Comparison of ENCODE assay signal across 8 cellular contexts in the genomic region with DNA sequence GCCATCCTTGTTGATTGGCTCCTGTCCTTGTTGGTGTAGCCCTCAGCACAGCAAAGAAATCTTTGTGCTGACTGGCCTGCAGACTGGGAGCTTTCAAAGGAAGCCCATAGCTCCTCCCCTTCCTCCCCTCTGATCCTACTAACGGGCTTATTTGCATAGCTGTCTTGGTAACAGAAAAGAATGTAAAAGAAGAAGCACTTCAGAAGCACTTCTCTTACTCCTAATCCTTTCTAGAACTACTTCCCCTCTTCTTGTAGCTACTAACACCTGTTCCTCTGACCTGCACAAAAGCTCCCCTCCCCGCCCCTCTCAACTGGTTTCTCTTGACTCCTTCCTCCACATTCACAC. TPM values are rescaled to one million over a fixed set of nuclear protein-coding genes. Genes with fewer than 3 reads are reported as not detected.
DNase-seq lines count a peak whose midpoint lies in the region; ATAC-seq and TF ChIP-seq lines count a peak whose summit lies in the region.

No MANE protein-coding gene starts in this region.

- H3K27ac Mint-ChIP-seq in activated T-cell treated with anti-CD3 and anti-CD28 coated beads, Interleukin-2, amount 50 U/mL, for 72 hours: peak overlapping the region; percentile 86
- H3K27ac Mint-ChIP-seq in central memory CD8-positive, alpha-beta T cell (ENCODE audit: low read depth): peak overlapping the region; percentile 80
- peak overlapping the region; percentile 58 for H3K27ac Mint-ChIP-seq in osteocyte (ENCODE audit: unreplicated experiment)

- peaks cover 17% of the 10 kb centered on the region for H3K4me1 Mint-ChIP-seq in activated T-cell treated with anti-CD3 and anti-CD28 coated beads, Interleukin-2, amount 50 U/mL, for 72 hours (ENCODE audit: low read depth)
- H3K4me1 Mint-ChIP-seq in central memory CD8-positive, alpha-beta T cell: peaks cover 12% of the 10 kb centered on the region
- peaks cover 27% of the 10 kb centered on the region for H3K4me1 Mint-ChIP-seq in osteocyte (ENCODE audit: unreplicated experiment)

- ATAC-seq in activated T-cell treated with anti-CD3 and anti-CD28 coated beads, Interleukin-2, amount 50 U/mL, for 72 hours (replicated peaks in 1 of 2): peak; percentile 66 to 89
- ATAC-seq in HG02759 (IDR thresholded peaks at IDR 0.05; ENCODE audit: unreplicated experiment): peak; percentile 96
- ATAC-seq in central memory CD8-positive, alpha-beta T cell (replicated peaks; ENCODE audit: extremely low read depth, poor library complexity, severe bottlenecking): peak; percentile 56

- no peak for DNase-seq in activated T-cell treated with anti-CD3 and anti-CD28 coated beads, Interleukin-2, amount 50 U/mL, for 72 hours
- no peak for DNase-seq in activated T-cell treated with anti-CD3 and anti-CD28 coated beads, Interleukin-2, amount 50 U/mL, for 1 hour
- DNase-seq in NCI-H2107 (lab: John Stamatoyannopoulos, UW) (peak; percentile 43), osteocyte (ENCODE audit: extremely low spot score, unreplicated experiment) (no peak), NCI-H146 treated with DMSO at 0.1 percent for 48 hours (lab: John Stamatoyannopoulos, UW; ENCODE audit: unreplicated experiment) (no peak)
- no peak for DNase-seq in central memory CD8-positive, alpha-beta T cell (ENCODE audit: low spot score in 2 of 2)
- no peak for DNase-seq in stimulated activated CD4-positive, alpha-beta T cell treated with anti-CD3 and anti-CD28 coated beads, Interleukin-1b, Interleukin-23, amount 100 ng/mL, for 48 hours

- H3K27me3 Mint-ChIP-seq in activated T-cell treated with anti-CD3 and anti-CD28 coated beads, Interleukin-2, amount 50 U/mL, for 72 hours (ENCODE audit: low read depth): no peaks in the 10 kb centered on the region
- no peaks in the 10 kb centered on the region for H3K27me3 Mint-ChIP-seq in central memory CD8-positive, alpha-beta T cell
- H3K27me3 Mint-ChIP-seq in osteocyte (ENCODE audit: unreplicated experiment): no peaks in the 10 kb centered on the region

- peaks cover 0 to 1% of the 10 kb centered on the region in 2 donors for H3K9me3 Mint-ChIP-seq in activated T-cell treated with anti-CD3 and anti-CD28 coated beads, Interleukin-2, amount 50 U/mL, for 72 hours
- no peaks in the 10 kb centered on the region for H3K9me3 Mint-ChIP-seq in central memory CD8-positive, alpha-beta T cell
- H3K9me3 Mint-ChIP-seq in osteocyte (ENCODE audit: unreplicated experiment): no peaks in the 10 kb centered on the region

- no peak for TF ChIP-seq CTCF in osteocyte (IDR thresholded peaks at IDR 0.05)

- no peaks in the 10 kb centered on the region for H3K36me3 Mint-ChIP-seq in activated T-cell treated with anti-CD3 and anti-CD28 coated beads, Interleukin-2, amount 50 U/mL, for 72 hours (ENCODE audit: insufficient read depth in 2 of 2)
- H3K36me3 Mint-ChIP-seq in central memory CD8-positive, alpha-beta T cell (ENCODE audit: insufficient read depth): peaks cover 1% of the 10 kb centered on the region
- no peaks in the 10 kb centered on the region for H3K36me3 Mint-ChIP-seq in osteocyte (ENCODE audit: unreplicated experiment)

- peak overlapping the region; percentile 79 for H3K4me3 Mint-ChIP-seq in activated T-cell treated with anti-CD3 and anti-CD28 coated beads, Interleukin-2, amount 50 U/mL, for 72 hours
- peak overlapping the region; percentile 63 for H3K4me3 Mint-ChIP-seq in central memory CD8-positive, alpha-beta T cell
- peak overlapping the region; percentile 2 for H3K4me3 Mint-ChIP-seq in osteocyte (ENCODE audit: unreplicated experiment)

RNA-seq across cellular contexts. Expression of gene RIC8B, which starts 14.3 kb away (rescaled TPM):
- 10 to 100 TPM; 11.8 to 15.2 TPM for total RNA-seq in activated T-cell treated with anti-CD3 and anti-CD28 coated beads, Interleukin-2, amount 50 U/mL, for 72 hours
- total RNA-seq in osteocyte: 15.0 and 17.0 TPM in 2 replicates

Comparison
In these comparisons a context has a peak if more than half of its experiments do, and no peak if none do; other contexts are left out.
1. H3K4me3 Mint-ChIP-seq: peak in every context shown above with its lines; median percentile 79 in activated T-cell treated with anti-CD3 and anti-CD28 coated beads, Interleukin-2, amount 50 U/mL, for 72 hours; 63 in central memory CD8-positive, alpha-beta T cell; 2 in osteocyte.